ENCODE assay signal across 21 cellular contexts in the genomic region with DNA sequence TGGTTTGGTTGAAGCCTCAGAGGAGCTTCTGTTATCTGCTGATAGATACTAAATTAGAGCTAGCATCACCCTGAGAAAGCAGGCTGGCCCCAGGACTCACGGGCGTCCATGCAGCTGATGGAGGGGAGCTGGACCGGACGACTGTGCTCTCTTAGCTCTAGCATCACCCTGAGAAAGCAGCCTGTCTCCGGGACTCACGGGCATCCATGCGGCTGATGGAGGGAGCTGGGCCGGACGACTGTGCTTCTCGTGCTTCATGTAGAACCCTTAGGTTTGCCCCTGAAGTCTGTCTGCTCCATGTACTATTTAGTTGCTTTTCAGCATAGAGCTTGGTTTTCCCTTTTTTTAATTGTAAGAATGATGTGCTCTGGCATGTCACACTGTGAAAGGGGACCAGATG.
"Had no signal": no experiment of that assay in that cellular context is flagged by ENCODE, and none has a peak within 500 bp of the region (broad histone marks: within the 10 kb centered on the region; RNA-seq: fewer than 3 reads in every experiment).

No MANE protein-coding gene starts in this region.

- H3K27ac Mint-ChIP-seq: activated CD4-positive, alpha-beta T cell treated with anti-CD3 and anti-CD28 coated beads, Interleukin-2, amount 10 ng/mL, durations not matched to agents 7 days and 5 days; activated naive CD8-positive, alpha-beta T cell treated with anti-CD3 and anti-CD28 coated beads, Interleukin-2, amount 10 ng/mL, durations not matched to agents 7 days and 5 days; activated T-helper 2 cell treated with anti-CD3 and anti-CD28 coated beads, Interferon-gamma antibody, Interleukin-2, Interleukin-4, amounts not matched to agents 10 μg/mL and 5 μg/mL and 100 μg/mL, durations not matched to agents 14 hours and 24 hours and 36 hours; memory B cell; T-helper 1 cell treated with Interleukin-12 subunit alpha and Interleukin-12 subunit beta and Interleukin-4 antibody, amounts not matched to agents 30 μg/mL and 1 μg/mL, for 36 hours had no signal

- H3K9me3 Mint-ChIP-seq: activated CD4-positive, alpha-beta T cell treated with anti-CD3 and anti-CD28 coated beads, Interleukin-2, amount 10 ng/mL, durations not matched to agents 7 days and 5 days; activated naive CD8-positive, alpha-beta T cell treated with anti-CD3 and anti-CD28 coated beads, Interleukin-2, amount 10 ng/mL, durations not matched to agents 7 days and 5 days; activated T-helper 2 cell treated with anti-CD3 and anti-CD28 coated beads, Interferon-gamma antibody, Interleukin-2, Interleukin-4, amounts not matched to agents 10 μg/mL and 5 μg/mL and 100 μg/mL, durations not matched to agents 14 hours and 24 hours and 36 hours; memory B cell; T-helper 1 cell treated with Interleukin-12 subunit alpha and Interleukin-12 subunit beta and Interleukin-4 antibody, amounts not matched to agents 30 μg/mL and 1 μg/mL, for 36 hours had no signal

- DNase-seq: activated CD4-positive, alpha-beta T cell treated with anti-CD3 and anti-CD28 coated beads, Interleukin-2, amount 10 ng/mL, durations not matched to agents 7 days and 5 days; activated CD8-positive, alpha-beta memory T cell treated with anti-CD3 and anti-CD28 coated beads, Interleukin-2, amount 50 U/mL, for 48 hours; activated naive CD4-positive, alpha-beta T cell treated with Interleukin-2 at 50 U/mL for 16 hours; activated naive CD8-positive, alpha-beta T cell treated with anti-CD3 and anti-CD28 coated beads, Interleukin-2, amount 10 ng/mL, durations not matched to agents 7 days and 5 days; amygdala; body of pancreas; central memory CD4-positive, alpha-beta T cell; colonic mucosa; head of caudate nucleus; naive B cell; sigmoid colon; stimulated activated CD4-positive, alpha-beta T cell treated with anti-CD3 and anti-CD28 coated beads, Interleukin-4, amount 100 ng/mL, for 4 hours; stimulated activated naive CD4-positive, alpha-beta T cell; substantia nigra; transverse colon had no signal

- H3K27ac ChIP-seq: body of pancreas, colonic mucosa, sigmoid colon, transverse colon, vagina had no signal

- H3K27me3 ChIP-seq: body of pancreas, colonic mucosa, sigmoid colon, transverse colon, vagina had no signal

- H3K4me1 Mint-ChIP-seq: activated CD4-positive, alpha-beta T cell treated with anti-CD3 and anti-CD28 coated beads, Interleukin-2, amount 10 ng/mL, durations not matched to agents 7 days and 5 days; activated naive CD8-positive, alpha-beta T cell treated with anti-CD3 and anti-CD28 coated beads, Interleukin-2, amount 10 ng/mL, durations not matched to agents 7 days and 5 days; memory B cell had no signal

- H3K9me3 ChIP-seq: body of pancreas, colonic mucosa, mucosa of descending colon, sigmoid colon, transverse colon, vagina had no signal

- H3K4me3 ChIP-seq: body of pancreas, colonic mucosa, mucosa of descending colon, sigmoid colon, transverse colon, vagina had no signal

- ATAC-seq: activated CD4-positive, CD25-positive, alpha-beta regulatory T cell treated with anti-CD3 and anti-CD28 coated beads, Interleukin-2, amount 50 U/mL, for 24 hours; body of pancreas had no signal

- H3K4me1 ChIP-seq: body of pancreas, colonic mucosa, transverse colon, vagina had no signal

- H3K27me3 Mint-ChIP-seq: activated CD4-positive, alpha-beta T cell treated with anti-CD3 and anti-CD28 coated beads, Interleukin-2, amount 10 ng/mL, durations not matched to agents 7 days and 5 days; activated naive CD8-positive, alpha-beta T cell treated with anti-CD3 and anti-CD28 coated beads, Interleukin-2, amount 10 ng/mL, durations not matched to agents 7 days and 5 days; memory B cell; naive B cell had no signal

- H3K4me3 Mint-ChIP-seq: activated CD4-positive, alpha-beta T cell treated with anti-CD3 and anti-CD28 coated beads, Interleukin-2, amount 10 ng/mL, durations not matched to agents 7 days and 5 days; activated naive CD8-positive, alpha-beta T cell treated with anti-CD3 and anti-CD28 coated beads, Interleukin-2, amount 10 ng/mL, durations not matched to agents 7 days and 5 days; memory B cell; naive B cell; T-helper 1 cell treated with Interleukin-12 subunit alpha and Interleukin-12 subunit beta and Interleukin-4 antibody, amounts not matched to agents 30 μg/mL and 1 μg/mL, for 36 hours had no signal
